23 cellular contexts compared by ENCODE assay signal in genomic region chr2:239601201-239601851, GRCh38.
DNase-seq lines count a peak whose midpoint lies in the region; ATAC-seq, FAIRE-seq and TF ChIP-seq lines count a peak whose summit lies in the region.
"Had no signal": no experiment of that assay in that cellular context is flagged by ENCODE, and none has a peak within 500 bp of the region (broad histone marks: within the 10 kb centered on the region; RNA-seq: fewer than 3 reads in every experiment).

No MANE protein-coding gene starts in this region.

- no peak overlapping the region for H3K27ac ChIP-seq in Peyer's patch
- no peak overlapping the region for H3K27ac ChIP-seq in spleen
- H3K27ac ChIP-seq: psoas muscle, tibial artery had no signal

- no peak overlapping the region for H3K4me3 Mint-ChIP-seq in activated T-cell treated with anti-CD3 and anti-CD28 coated beads, Interleukin-2, amount 50 U/mL, for 72 hours
- H3K4me3 Mint-ChIP-seq: activated T-helper 1 cell treated with anti-CD3 and anti-CD28 coated beads, Interleukin-12 subunit alpha, Interleukin-12 subunit beta, Interleukin-2, Interleukin-4 antibody, amounts not matched to agents 30 ng/mL and 10 ng/mL and 1 ng/mL, durations not matched to agents 14 hours and 24 hours and 36 hours; IgD-negative memory B cell; stimulated activated naive B cell treated with anti-CD40 and anti-IgM and Interleukin-4, amounts not matched to agents 10 μg/mL and 1 μg/mL and 100 μg/mL, for 72 hours had no signal

- H3K4me1 ChIP-seq in Peyer's patch (no peaks in the 10 kb centered on the region), iPS-15b (ENCODE audit: control insufficient read depth, insufficient read depth, low read length) (no peaks in the 10 kb centered on the region), spleen (peaks cover 0 to 31% (median 10%) of the 10 kb centered on the region in 6 donors)
- H3K4me1 ChIP-seq: psoas muscle, tibial artery had no signal

- H3K36me3 ChIP-seq in Peyer's patch, result no peaks in the 10 kb centered on the region
- H3K36me3 ChIP-seq in iPS-15b (ENCODE audit: control insufficient read depth, insufficient read depth, low read length), result no peaks in the 10 kb centered on the region
- no peaks in the 10 kb centered on the region for H3K36me3 ChIP-seq in spleen
- H3K36me3 ChIP-seq: tibial artery had no signal

- DNase-seq in activated T-cell treated with anti-CD3 and anti-CD28 coated beads, Interleukin-2, amount 50 U/mL, for 1 hour, result peak; percentile 11
- no peak for DNase-seq in activated T-cell treated with anti-CD3 and anti-CD28 coated beads, Interleukin-2, amount 50 U/mL, for 72 hours
- peak; percentile 3 to 39 (median 35) for DNase-seq in Peyer's patch
- peak; percentile 49 for DNase-seq in spleen
- DNase-seq in HTR-8/SVneo (ENCODE audit: insufficient read length, low spot score), result no peak
- DNase-seq in hypothalamus (lab: John Stamatoyannopoulos, UW), result no peak
- DNase-seq in activated naive CD4-positive, alpha-beta T cell (lab: John Stamatoyannopoulos, UW), result no peak
- DNase-seq: activated CD4-positive, alpha-beta T cell treated with anti-CD3 and anti-CD28 coated beads for 4 hours; caudate nucleus; DMS53; effector memory CD4-positive, alpha-beta T cell; MM.1S; NCI-H146; NCI-H2171 treated with DMSO at 0.1 percent for 48 hours; NCI-H774; stimulated activated naive B cell treated with anti-CD40 and anti-IgM and Interleukin-4, amounts not matched to agents 10 μg/mL and 1 μg/mL and 100 μg/mL, for 72 hours had no signal

- no peaks in the 10 kb centered on the region for H3K9me3 ChIP-seq in Peyer's patch
- no peaks in the 10 kb centered on the region for H3K9me3 ChIP-seq in iPS-15b (ENCODE audit: control insufficient read depth, insufficient read depth, low read length)
- H3K9me3 ChIP-seq in spleen, result no peaks in the 10 kb centered on the region
- H3K9me3 ChIP-seq: psoas muscle had no signal

- H3K4me3 ChIP-seq in Peyer's patch (no peak overlapping the region), iPS-15b (ENCODE audit: low read depth, low read length) (no peak overlapping the region), spleen (no peak overlapping the region)
- H3K4me3 ChIP-seq: psoas muscle, tibial artery had no signal

- no peak for TF ChIP-seq POLR2A in Peyer's patch (IDR thresholded peaks at IDR 0.05)
- no peak for TF ChIP-seq POLR2A in spleen (IDR thresholded peaks at IDR 0.05)

- no peaks in the 10 kb centered on the region for H3K36me3 Mint-ChIP-seq in activated T-cell treated with anti-CD3 and anti-CD28 coated beads, Interleukin-2, amount 50 U/mL, for 72 hours (ENCODE audit: insufficient read depth in 2 of 2)
- H3K36me3 Mint-ChIP-seq: CD4-positive, CD25-positive, alpha-beta regulatory T cell; IgD-negative memory B cell; stimulated activated naive B cell treated with anti-CD40 and anti-IgM and Interleukin-4, amounts not matched to agents 10 μg/mL and 1 μg/mL and 100 μg/mL, for 72 hours had no signal

- H3K4me1 Mint-ChIP-seq in activated T-cell treated with anti-CD3 and anti-CD28 coated beads, Interleukin-2, amount 50 U/mL, for 72 hours (ENCODE audit: low read depth), result peaks cover 17% of the 10 kb centered on the region
- H3K4me1 Mint-ChIP-seq: IgD-negative memory B cell; stimulated activated naive B cell treated with anti-CD40 and anti-IgM and Interleukin-4, amounts not matched to agents 10 μg/mL and 1 μg/mL and 100 μg/mL, for 72 hours had no signal

- intact Hi-C loops in spleen (cut with DNase I; ENCODE audit: low total_unique reads), result no loop called here

- peaks cover 7% of the 10 kb centered on the region for H3K27me3 Mint-ChIP-seq in activated T-cell treated with anti-CD3 and anti-CD28 coated beads, Interleukin-2, amount 50 U/mL, for 72 hours (ENCODE audit: low read depth)

- no peaks in the 10 kb centered on the region for H3K9me3 Mint-ChIP-seq in activated T-cell treated with anti-CD3 and anti-CD28 coated beads, Interleukin-2, amount 50 U/mL, for 72 hours
- H3K9me3 Mint-ChIP-seq: activated T-helper 1 cell treated with anti-CD3 and anti-CD28 coated beads, Interleukin-12 subunit alpha, Interleukin-12 subunit beta, Interleukin-2, Interleukin-4 antibody, amounts not matched to agents 30 ng/mL and 10 ng/mL and 1 ng/mL, durations not matched to agents 14 hours and 24 hours and 36 hours; CD4-positive, CD25-positive, alpha-beta regulatory T cell; T-helper 2 cell treated with Interferon-gamma antibody and Interleukin-4, amounts not matched to agents 5 μg/mL and 100 μg/mL, for 36 hours had no signal

- TF ChIP-seq CTCF in Peyer's patch (IDR thresholded peaks at IDR 0.05) (no peak), spleen (IDR thresholded peaks at IDR 0.05 in 8 of 11, conservative IDR thresholded peaks at IDR 0.05 in 3 of 11) (no peak)

- no peak for ATAC-seq in activated T-cell treated with anti-CD3 and anti-CD28 coated beads, Interleukin-2, amount 50 U/mL, for 72 hours (replicated peaks in 1 of 2)
- ATAC-seq: psoas muscle; stimulated activated naive B cell treated with anti-CD40 and anti-IgM and Interleukin-4, amounts not matched to agents 10 μg/mL and 1 μg/mL and 100 μg/mL, for 72 hours had no signal

- H3K9ac ChIP-seq in iPS-15b (ENCODE audit: low read depth, low read length), result peak overlapping the region; percentile 5

- H3K27ac Mint-ChIP-seq in activated T-cell treated with anti-CD3 and anti-CD28 coated beads, Interleukin-2, amount 50 U/mL, for 72 hours, result no peak overlapping the region
- H3K27ac Mint-ChIP-seq: activated T-helper 1 cell treated with anti-CD3 and anti-CD28 coated beads, Interleukin-12 subunit alpha, Interleukin-12 subunit beta, Interleukin-2, Interleukin-4 antibody, amounts not matched to agents 30 ng/mL and 10 ng/mL and 1 ng/mL, durations not matched to agents 14 hours and 24 hours and 36 hours; IgD-negative memory B cell; stimulated activated naive B cell treated with anti-CD40 and anti-IgM and Interleukin-4, amounts not matched to agents 10 μg/mL and 1 μg/mL and 100 μg/mL, for 72 hours had no signal

- FAIRE-seq in HTR-8/SVneo (lab: Jason Lieb, UNC), result no peak

- WGBS in spleen, 5 donors, result 78 to 83% (median 82%) methylated on average over 14 to 15 of the region's 15 CpGs

- H3K27me3 ChIP-seq in Peyer's patch (no peaks in the 10 kb centered on the region), iPS-15b (ENCODE audit: control insufficient read depth, insufficient read depth, low read length) (no peaks in the 10 kb centered on the region), spleen (replicated peaks in 1 of 7) (peaks cover 0 to 6% (median 0%) of the 10 kb centered on the region in 7 donors)

Comparison
In these comparisons a context has a peak if more than half of its experiments do, and no peak if none do; other contexts are left out.
1. DNase-seq: peak in activated T-cell treated with anti-CD3 and anti-CD28 coated beads, Interleukin-2, amount 50 U/mL, for 1 hour (single experiment), Peyer's patch (3 of 3) and spleen (single experiment); none in activated T-cell treated with anti-CD3 and anti-CD28 coated beads, Interleukin-2, amount 50 U/mL, for 72 hours (0 of 2), HTR-8/SVneo (single experiment), hypothalamus (0 of 51) and activated naive CD4-positive, alpha-beta T cell (0 of 4).